In genomic region chr7:42914009-42914725, GRCh38 we compare ENCODE assay signal across 11 cellular contexts. TPM values are rescaled to one million over a fixed set of nuclear protein-coding genes. Genes with fewer than 3 reads are reported as not detected.
DNase-seq lines count a peak whose midpoint lies in the region; ATAC-seq and TF ChIP-seq lines count a peak whose summit lies in the region.
"Had no signal": no experiment of that assay in that cellular context is flagged by ENCODE, and none has a peak within 500 bp of the region (broad histone marks: within the 10 kb centered on the region; RNA-seq: fewer than 3 reads in every experiment).

No MANE protein-coding gene starts in this region.

- peaks cover 0 to 10% of the 10 kb centered on the region in 2 donors for H3K4me1 ChIP-seq in uterus
- peaks cover 10 to 16% of the 10 kb centered on the region in 2 donors for H3K4me1 ChIP-seq in gastrocnemius medialis

- peaks cover 52% of the 10 kb centered on the region for H3K4me1 Mint-ChIP-seq in activated naive CD4-positive, alpha-beta T cell treated with anti-CD3 and anti-CD28 coated beads, Interleukin-2, amount 10 ng/mL, durations not matched to agents 7 days and 5 days
- peaks cover 15% of the 10 kb centered on the region for H3K4me1 Mint-ChIP-seq in activated T-helper 17 cell treated with anti-CD3 and anti-CD28 coated beads, Interleukin-2, amount 50 U/mL, for 72 hours
- H3K4me1 Mint-ChIP-seq in immature natural killer cell: peaks cover 24 to 30% of the 10 kb centered on the region in 2 donors

- H3K36me3 ChIP-seq in uterus: no peaks in the 10 kb centered on the region
- H3K36me3 ChIP-seq in gastrocnemius medialis: peaks cover 0 to 32% of the 10 kb centered on the region in 2 donors

- CTCF ChIA-PET in activated naive CD4-positive, alpha-beta T cell treated with anti-CD3 and anti-CD28 coated beads, Interleukin-2, amount 10 ng/mL, durations not matched to agents 7 days and 5 days (lab: Charles Lee): interaction anchor here (0.6 kb wide), 1 partner anchor 20 kb away, joined by 3 read pairs; no protein-coding TSS in a partner anchor

- H3K9me3 ChIP-seq in uterus: no peaks in the 10 kb centered on the region
- no peaks in the 10 kb centered on the region for H3K9me3 ChIP-seq in gastrocnemius medialis
- H3K9me3 ChIP-seq: gastroesophageal sphincter had no signal

- TF ChIP-seq CTCF in uterus (IDR thresholded peaks at IDR 0.05): no peak
- no peak for TF ChIP-seq CTCF in gastrocnemius medialis (IDR thresholded peaks at IDR 0.05 in 4 of 5, conservative IDR thresholded peaks at IDR 0.05 in 1 of 5)

- no peak overlapping the region for H3K4me3 Mint-ChIP-seq in activated naive CD4-positive, alpha-beta T cell treated with anti-CD3 and anti-CD28 coated beads, Interleukin-2, amount 10 ng/mL, durations not matched to agents 7 days and 5 days
- peak overlapping the region; percentile 85 for H3K4me3 Mint-ChIP-seq in activated T-helper 17 cell treated with anti-CD3 and anti-CD28 coated beads, Interleukin-2, amount 50 U/mL, for 72 hours
- no peak overlapping the region for H3K4me3 Mint-ChIP-seq in immature natural killer cell

- peak overlapping the region; percentile 86 for H3K27ac Mint-ChIP-seq in activated naive CD4-positive, alpha-beta T cell treated with anti-CD3 and anti-CD28 coated beads, Interleukin-2, amount 10 ng/mL, durations not matched to agents 7 days and 5 days
- peak overlapping the region; percentile 75 for H3K27ac Mint-ChIP-seq in activated T-helper 17 cell treated with anti-CD3 and anti-CD28 coated beads, Interleukin-2, amount 50 U/mL, for 72 hours
- H3K27ac Mint-ChIP-seq in immature natural killer cell: peak overlapping the region in 4 of 6 donors; percentile 8 to 34 (median 28)

- peaks cover 51% of the 10 kb centered on the region for H3K36me3 Mint-ChIP-seq in activated naive CD4-positive, alpha-beta T cell treated with anti-CD3 and anti-CD28 coated beads, Interleukin-2, amount 10 ng/mL, durations not matched to agents 7 days and 5 days
- H3K36me3 Mint-ChIP-seq in activated T-helper 17 cell treated with anti-CD3 and anti-CD28 coated beads, Interleukin-2, amount 50 U/mL, for 72 hours (ENCODE audit: low read depth): peaks cover 53% of the 10 kb centered on the region
- peaks cover 2 to 12% (median 8%) of the 10 kb centered on the region in 3 donors for H3K36me3 Mint-ChIP-seq in immature natural killer cell

- H3K27me3 ChIP-seq in uterus (no peaks in the 10 kb centered on the region), gastrocnemius medialis (no peaks in the 10 kb centered on the region)
- H3K27me3 ChIP-seq: gastroesophageal sphincter had no signal

- no peak overlapping the region for H3K4me3 ChIP-seq in uterus
- no peak overlapping the region for H3K4me3 ChIP-seq in gastrocnemius medialis
- H3K4me3 ChIP-seq: gastroesophageal sphincter had no signal

- no peak for DNase-seq in activated naive CD4-positive, alpha-beta T cell treated with anti-CD3 and anti-CD28 coated beads, Interleukin-2, amount 10 ng/mL, durations not matched to agents 7 days and 5 days
- no peak for DNase-seq in activated naive CD4-positive, alpha-beta T cell treated with anti-CD3 and anti-CD28 coated beads, Interleukin-2, amount 50 U/mL, for 16 hours
- no peak for DNase-seq in immature natural killer cell
- peak in 1 of 2 donors; percentile 26 for DNase-seq in uterus
- DNase-seq in NOMO-1 treated with DMSO at 0.1 percent for 48 hours (lab: John Stamatoyannopoulos, UW; ENCODE audit: unreplicated experiment): no peak
- no peak for DNase-seq in SKM-1 (lab: John Stamatoyannopoulos, UW; ENCODE audit: unreplicated experiment)
- no peak for DNase-seq in gastrocnemius medialis
- DNase-seq: NCI-H2171 treated with DMSO at 0.1 percent for 48 hours; stimulated activated CD4-positive, alpha-beta T cell treated with anti-CD3 and anti-CD28 coated beads, Interleukin-4, amount 100 ng/mL, for 1 hour had no signal

- no peaks in the 10 kb centered on the region for H3K9me3 Mint-ChIP-seq in activated naive CD4-positive, alpha-beta T cell treated with anti-CD3 and anti-CD28 coated beads, Interleukin-2, amount 10 ng/mL, durations not matched to agents 7 days and 5 days
- no peaks in the 10 kb centered on the region for H3K9me3 Mint-ChIP-seq in activated T-helper 17 cell treated with anti-CD3 and anti-CD28 coated beads, Interleukin-2, amount 50 U/mL, for 72 hours
- H3K9me3 Mint-ChIP-seq in immature natural killer cell: no peaks in the 10 kb centered on the region

- TF ChIP-seq POLR2A in uterus (IDR thresholded peaks at IDR 0.05): no peak
- TF ChIP-seq POLR2A in gastrocnemius medialis (IDR thresholded peaks at IDR 0.05): no peak

- in situ Hi-C loops in gastrocnemius medialis (cut with MboI; ENCODE audit: low sequenced_read_pairs in 4 of 4): no loop called here

- H3K27ac ChIP-seq in uterus (peak overlapping the region; percentile 59 to 75), gastrocnemius medialis (no peak overlapping the region)

- no peak for ATAC-seq in activated T-helper 17 cell treated with anti-CD3 and anti-CD28 coated beads, Interleukin-2, amount 50 U/mL, for 72 hours (replicated peaks)
- no peak for ATAC-seq in gastrocnemius medialis
- ATAC-seq: gastroesophageal sphincter had no signal

- no peaks in the 10 kb centered on the region for H3K27me3 Mint-ChIP-seq in activated naive CD4-positive, alpha-beta T cell treated with anti-CD3 and anti-CD28 coated beads, Interleukin-2, amount 10 ng/mL, durations not matched to agents 7 days and 5 days
- H3K27me3 Mint-ChIP-seq in activated T-helper 17 cell treated with anti-CD3 and anti-CD28 coated beads, Interleukin-2, amount 50 U/mL, for 72 hours: no peaks in the 10 kb centered on the region
- peaks cover 0 to 5% (median 1%) of the 10 kb centered on the region in 3 donors for H3K27me3 Mint-ChIP-seq in immature natural killer cell (ENCODE audit: low read depth in 3 of 3)

- intact Hi-C loops in uterus (cut with DNase I; ENCODE audit: low total_unique reads): no loop called here
- intact Hi-C loops in gastrocnemius medialis (cut with DNase I; ENCODE audit: low total_unique reads): no loop called here

RNA-seq across cellular contexts. Expression of gene C7orf25, which starts 2.3 kb away (rescaled TPM):
- 1 to 10 TPM; 2.4 to 3.9 TPM for total RNA-seq in activated T-helper 17 cell treated with anti-CD3 and anti-CD28 coated beads, Interleukin-2, amount 50 U/mL, for 72 hours
- 10 to 100 TPM in 1 of 3 donors, 1 to 10 TPM in 1, under 1 TPM in 1; 0.39 to 17.7 (median 4.1) TPM for polyA plus RNA-seq in immature natural killer cell
- total RNA-seq in uterus: 10 to 100 TPM in 2 of 4 donors, 1 to 10 TPM in 2; 5.9 to 22.5 (median 11.9) TPM
- 10 to 100 TPM in 1 of 4 donors, 1 to 10 TPM in 3; 4.6 to 13.5 (median 8.0) TPM for total RNA-seq in gastrocnemius medialis

RNA-seq across cellular contexts. Expression of gene PSMA2, which starts 17.8 kb away (rescaled TPM):
- total RNA-seq in activated T-helper 17 cell treated with anti-CD3 and anti-CD28 coated beads, Interleukin-2, amount 50 U/mL, for 72 hours: 100 to 1,000 TPM; 124 to 179 TPM
- polyA plus RNA-seq in immature natural killer cell: 100 to 1,000 TPM; 234 to 348 (median 278) TPM
- 100 to 1,000 TPM in 1 of 4 donors, 10 to 100 TPM in 3; 54.5 to 121 (median 67.2) TPM for total RNA-seq in uterus
- total RNA-seq in gastrocnemius medialis: 100 to 1,000 TPM; 178 to 246 (median 209) TPM

RNA-seq across cellular contexts. Expression of gene MRPL32, which starts 18.0 kb away (rescaled TPM):
- 10 to 100 TPM; 40.5 to 68.7 TPM for total RNA-seq in activated T-helper 17 cell treated with anti-CD3 and anti-CD28 coated beads, Interleukin-2, amount 50 U/mL, for 72 hours
- 10 to 100 TPM; 23.3 to 37.7 (median 24.1) TPM for polyA plus RNA-seq in immature natural killer cell
- 10 to 100 TPM in 3 of 4 donors, 1 to 10 TPM in 1; 10.0 to 79.4 (median 51.9) TPM for total RNA-seq in uterus
- 10 to 100 TPM; 42.6 to 59.2 (median 56.8) TPM for total RNA-seq in gastrocnemius medialis

Comparison
In these comparisons a context has a peak if more than half of its experiments do, and no peak if none do; other contexts are left out.
1. H3K27ac Mint-ChIP-seq: peak in every context shown above with its lines; median percentile 86 in activated naive CD4-positive, alpha-beta T cell treated with anti-CD3 and anti-CD28 coated beads, Interleukin-2, amount 10 ng/mL, durations not matched to agents 7 days and 5 days; 75 in activated T-helper 17 cell treated with anti-CD3 and anti-CD28 coated beads, Interleukin-2, amount 50 U/mL, for 72 hours; 28 in immature natural killer cell.
2. H3K27ac ChIP-seq: peak in uterus (2 of 2); none in gastrocnemius medialis (0 of 4).